ENCODE assay signal across 18 cellular contexts in the genomic region with DNA sequence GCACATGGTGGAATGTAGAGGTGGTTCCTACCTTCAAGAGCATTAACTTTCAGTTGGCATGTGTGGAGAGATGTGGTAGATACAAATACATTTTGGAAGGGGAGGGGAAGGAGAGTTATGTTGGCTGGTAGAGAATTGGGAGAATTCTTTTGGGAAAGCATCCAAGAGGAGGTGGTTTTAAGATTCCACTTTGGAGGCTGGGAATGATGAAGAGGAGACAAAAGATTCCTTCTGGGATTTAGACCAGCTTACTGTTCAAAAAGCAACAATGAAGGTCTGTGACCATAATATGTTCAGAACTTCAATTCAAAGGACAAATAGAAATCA.
A peak's percentile ranks its signal among the peaks of the same experiment; 100 is the strongest.
DNase-seq lines count a peak whose midpoint lies in the region; ATAC-seq, FAIRE-seq and TF ChIP-seq lines count a peak whose summit lies in the region.
"Had no signal": no experiment of that assay in that cellular context is flagged by ENCODE, and none has a peak within 500 bp of the region (broad histone marks: within the 10 kb centered on the region; RNA-seq: fewer than 3 reads in every experiment).

No MANE protein-coding gene starts in this region.

- ATAC-seq in activated CD8-positive, alpha-beta T cell treated with anti-CD3 and anti-CD28 coated beads, Interleukin-2, amount 10 ng/mL, durations not matched to agents 7 days and 5 days: no peak
- ATAC-seq in activated CD8-positive, alpha-beta T cell treated with anti-CD3 and anti-CD28 coated beads for 36 hours: no peak
- ATAC-seq in activated naive CD8-positive, alpha-beta T cell treated with anti-CD3 and anti-CD28 coated beads, Interleukin-2, amount 50 U/mL, for 24 hours: no peak
- ATAC-seq: CD8-positive, alpha-beta T cell; Right ventricle myocardium inferior had no signal

- DNase-seq in activated CD8-positive, alpha-beta T cell treated with anti-CD3 and anti-CD28 coated beads, Interleukin-2, amount 10 ng/mL, durations not matched to agents 7 days and 5 days: no peak
- no peak for DNase-seq in activated CD8-positive, alpha-beta T cell treated with anti-CD3 and anti-CD28 coated beads for 36 hours
- peak; percentile 35 for DNase-seq in M059J (ENCODE audit: low read depth)
- no peak for DNase-seq in activated naive CD8-positive, alpha-beta T cell treated with anti-CD3 and anti-CD28 coated beads, Interleukin-2, amount 50 U/mL, for 24 hours
- peak; percentile 52 for DNase-seq in osteoblast (ENCODE audit: insufficient read length, low spot score, missing footprints)
- DNase-seq in GM19240 (ENCODE audit: insufficient read length, low spot score): no peak
- no peak for DNase-seq in frontal cortex (ENCODE audit: low spot score in 2 of 2)
- no peak for DNase-seq in 8988T
- DNase-seq: activated T-cell treated with anti-CD3 and anti-CD28 coated beads, Interleukin-2, amount 50 U/mL, for 4 hours; CD8-positive, alpha-beta T cell; central memory CD4-positive, alpha-beta T cell; hypothalamus; mesendoderm; NCI-H146; NCI-H2227 treated with DMSO at 0.1 percent for 48 hours; retina; uterus had no signal

- peak overlapping the region; percentile 37 for H3K4me2 ChIP-seq in osteoblast (ENCODE audit: insufficient read depth, low read length)

- no peaks in the 10 kb centered on the region for H3K36me3 ChIP-seq in osteoblast (ENCODE audit: insufficient read depth, low read length)
- H3K36me3 ChIP-seq: uterus had no signal

- no peaks in the 10 kb centered on the region for H4K20me1 ChIP-seq in osteoblast (ENCODE audit: insufficient read depth, low read length)

- POLR2A ChIA-PET in activated CD8-positive, alpha-beta T cell treated with anti-CD3 and anti-CD28 coated beads, Interleukin-2, amount 10 ng/mL, durations not matched to agents 7 days and 5 days (lab: Charles Lee): interaction anchor here (0.9 kb wide), 1 partner anchor 10 kb away, joined by 3 read pairs; no protein-coding TSS in a partner anchor
- POLR2A ChIA-PET in activated CD8-positive, alpha-beta T cell treated with anti-CD3 and anti-CD28 coated beads for 36 hours (lab: Charles Lee): interaction anchor here (1.2 kb wide), 1 partner anchor 19 kb away, joined by 4 read pairs; no protein-coding TSS in a partner anchor

- peaks cover 55% of the 10 kb centered on the region for H3K4me1 ChIP-seq in osteoblast (ENCODE audit: insufficient read depth, low read length)
- H3K4me1 ChIP-seq: uterus had no signal

- no peak overlapping the region for H3K4me3 ChIP-seq in osteoblast (ENCODE audit: insufficient read depth, low read length)
- H3K4me3 ChIP-seq: uterus had no signal

- H3K27ac Mint-ChIP-seq in activated CD8-positive, alpha-beta T cell treated with anti-CD3 and anti-CD28 coated beads, Interleukin-2, amount 10 ng/mL, durations not matched to agents 7 days and 5 days: peak overlapping the region; percentile 47
- no peak overlapping the region for H3K27ac Mint-ChIP-seq in activated CD8-positive, alpha-beta T cell treated with anti-CD3 and anti-CD28 coated beads for 36 hours
- peak overlapping the region; percentile 0 for H3K27ac Mint-ChIP-seq in activated naive CD8-positive, alpha-beta T cell treated with anti-CD3 and anti-CD28 coated beads, Interleukin-2, amount 50 U/mL, for 24 hours
- H3K27ac Mint-ChIP-seq: CD8-positive, alpha-beta T cell had no signal

- H3K27ac ChIP-seq in osteoblast (ENCODE audit: low read depth, low read length): no peak overlapping the region

- intact Hi-C loops in activated CD8-positive, alpha-beta T cell treated with anti-CD3 and anti-CD28 coated beads for 36 hours (cut with micrococcal nuclease): no loop called here

- peaks cover 63% of the 10 kb centered on the region for H3K4me1 Mint-ChIP-seq in activated CD8-positive, alpha-beta T cell treated with anti-CD3 and anti-CD28 coated beads, Interleukin-2, amount 10 ng/mL, durations not matched to agents 7 days and 5 days (ENCODE audit: low read depth)
- H3K4me1 Mint-ChIP-seq in activated CD8-positive, alpha-beta T cell treated with anti-CD3 and anti-CD28 coated beads for 36 hours (ENCODE audit: low read depth): peaks cover 40% of the 10 kb centered on the region
- peaks cover 41% of the 10 kb centered on the region for H3K4me1 Mint-ChIP-seq in activated naive CD8-positive, alpha-beta T cell treated with anti-CD3 and anti-CD28 coated beads, Interleukin-2, amount 50 U/mL, for 24 hours

- FAIRE-seq in frontal cortex (lab: Jason Lieb, UNC): no peak

- no peak for TF ChIP-seq CTCF in activated CD8-positive, alpha-beta T cell treated with anti-CD3 and anti-CD28 coated beads for 36 hours (IDR thresholded peaks at IDR 0.05)
- no peak for TF ChIP-seq CTCF in osteoblast (IDR thresholded peaks at IDR 0.05; ENCODE audit: extremely low read depth, low read depth, low read length)

- peaks cover 17% of the 10 kb centered on the region for H3K36me3 Mint-ChIP-seq in activated CD8-positive, alpha-beta T cell treated with anti-CD3 and anti-CD28 coated beads, Interleukin-2, amount 10 ng/mL, durations not matched to agents 7 days and 5 days (ENCODE audit: low read depth)
- peaks cover 13% of the 10 kb centered on the region for H3K36me3 Mint-ChIP-seq in activated CD8-positive, alpha-beta T cell treated with anti-CD3 and anti-CD28 coated beads for 36 hours (ENCODE audit: low read depth)
- peaks cover 7% of the 10 kb centered on the region for H3K36me3 Mint-ChIP-seq in activated naive CD8-positive, alpha-beta T cell treated with anti-CD3 and anti-CD28 coated beads, Interleukin-2, amount 50 U/mL, for 24 hours (ENCODE audit: low read depth)

- H3K79me2 ChIP-seq in osteoblast (ENCODE audit: insufficient read depth, low read length): no peaks in the 10 kb centered on the region

- H3K27me3 Mint-ChIP-seq in activated CD8-positive, alpha-beta T cell treated with anti-CD3 and anti-CD28 coated beads, Interleukin-2, amount 10 ng/mL, durations not matched to agents 7 days and 5 days (ENCODE audit: low read depth): no peaks in the 10 kb centered on the region
- H3K27me3 Mint-ChIP-seq in activated CD8-positive, alpha-beta T cell treated with anti-CD3 and anti-CD28 coated beads for 36 hours: no peaks in the 10 kb centered on the region
- H3K27me3 Mint-ChIP-seq in activated naive CD8-positive, alpha-beta T cell treated with anti-CD3 and anti-CD28 coated beads, Interleukin-2, amount 50 U/mL, for 24 hours: no peaks in the 10 kb centered on the region

- no peak overlapping the region for H3K4me3 Mint-ChIP-seq in activated CD8-positive, alpha-beta T cell treated with anti-CD3 and anti-CD28 coated beads, Interleukin-2, amount 10 ng/mL, durations not matched to agents 7 days and 5 days
- no peak overlapping the region for H3K4me3 Mint-ChIP-seq in activated CD8-positive, alpha-beta T cell treated with anti-CD3 and anti-CD28 coated beads for 36 hours
- H3K4me3 Mint-ChIP-seq in activated naive CD8-positive, alpha-beta T cell treated with anti-CD3 and anti-CD28 coated beads, Interleukin-2, amount 50 U/mL, for 24 hours: no peak overlapping the region
- H3K4me3 Mint-ChIP-seq: activated T-cell treated with anti-CD3 and anti-CD28 coated beads, Interleukin-2, amount 50 U/mL, for 4 hours; CD8-positive, alpha-beta T cell had no signal

- H2AFZ ChIP-seq in osteoblast (ENCODE audit: low read length): peak overlapping the region; percentile 39

- no peaks in the 10 kb centered on the region for H3K27me3 ChIP-seq in osteoblast (ENCODE audit: insufficient read depth, low read length)
- H3K27me3 ChIP-seq: uterus had no signal

- no peaks in the 10 kb centered on the region for H3K9me3 ChIP-seq in osteoblast (ENCODE audit: low read depth, low read length)
- H3K9me3 ChIP-seq: uterus had no signal

- CTCF ChIA-PET in activated CD8-positive, alpha-beta T cell treated with anti-CD3 and anti-CD28 coated beads, Interleukin-2, amount 10 ng/mL, durations not matched to agents 7 days and 5 days (lab: Charles Lee): interaction anchor here (0.9 to 1.0 kb wide), 2 partner anchors 119 to 588 kb away, joined by 3 to 4 read pairs; no protein-coding TSS in a partner anchor
- CTCF ChIA-PET in activated CD8-positive, alpha-beta T cell treated with anti-CD3 and anti-CD28 coated beads for 36 hours (lab: Charles Lee): interaction anchor here (0.8 to 1.8 kb wide), 2 partner anchors 136 to 518 kb away, joined by 4 read pairs; no protein-coding TSS in a partner anchor

- no peaks in the 10 kb centered on the region for H3K9me3 Mint-ChIP-seq in activated CD8-positive, alpha-beta T cell treated with anti-CD3 and anti-CD28 coated beads, Interleukin-2, amount 10 ng/mL, durations not matched to agents 7 days and 5 days (ENCODE audit: insufficient read depth)
- no peaks in the 10 kb centered on the region for H3K9me3 Mint-ChIP-seq in activated CD8-positive, alpha-beta T cell treated with anti-CD3 and anti-CD28 coated beads for 36 hours
- no peaks in the 10 kb centered on the region for H3K9me3 Mint-ChIP-seq in activated naive CD8-positive, alpha-beta T cell treated with anti-CD3 and anti-CD28 coated beads, Interleukin-2, amount 50 U/mL, for 24 hours
- H3K9me3 Mint-ChIP-seq: activated T-cell treated with anti-CD3 and anti-CD28 coated beads, Interleukin-2, amount 50 U/mL, for 4 hours; CD8-positive, alpha-beta T cell had no signal

Comparison
In these comparisons a context has a peak if more than half of its experiments do, and no peak if none do; other contexts are left out.
1. DNase-seq: peak in M059J (single experiment) and osteoblast (single experiment); none in activated CD8-positive, alpha-beta T cell treated with anti-CD3 and anti-CD28 coated beads, Interleukin-2, amount 10 ng/mL, durations not matched to agents 7 days and 5 days (single experiment), activated CD8-positive, alpha-beta T cell treated with anti-CD3 and anti-CD28 coated beads for 36 hours (single experiment), activated naive CD8-positive, alpha-beta T cell treated with anti-CD3 and anti-CD28 coated beads, Interleukin-2, amount 50 U/mL, for 24 hours (single experiment), GM19240 (single experiment), frontal cortex (0 of 2) and 8988T (single experiment).